In the genomic region with DNA sequence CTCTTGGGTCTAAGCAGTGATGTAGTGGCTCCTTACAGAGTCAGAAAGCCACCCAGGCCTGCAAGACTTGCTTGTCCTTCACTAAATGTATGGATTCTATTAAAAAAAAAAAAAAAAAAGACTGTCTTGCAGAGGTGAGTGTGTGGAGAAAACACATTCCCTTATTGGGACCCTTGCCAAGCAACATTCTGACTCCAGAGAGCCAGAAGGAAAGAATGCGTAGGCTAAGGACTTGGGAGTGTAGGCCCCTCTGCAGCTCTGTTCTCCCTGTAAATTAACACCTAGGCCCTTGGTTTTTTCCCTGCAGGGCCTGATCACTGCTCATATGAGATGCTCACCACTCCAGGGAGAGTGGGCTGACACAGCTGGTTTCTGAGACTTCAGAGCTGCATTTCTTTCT, we compare ENCODE assay signal across 18 cellular contexts. TPM values are rescaled to one million over a fixed set of nuclear protein-coding genes. Genes with fewer than 3 reads are reported as not detected.
A peak's percentile ranks its signal among the peaks of the same experiment; 100 is the strongest.
DNase-seq lines count a peak whose midpoint lies in the region; ATAC-seq and TF ChIP-seq lines count a peak whose summit lies in the region.
"Had no signal": no experiment of that assay in that cellular context is flagged by ENCODE, and none has a peak within 500 bp of the region (broad histone marks: within the 10 kb centered on the region; RNA-seq: fewer than 3 reads in every experiment).

No MANE protein-coding gene starts in this region.

- no peak overlapping the region for H3K4me3 ChIP-seq in fibroblast of the aortic adventitia (ENCODE audit: low read depth, low read length)
- H3K4me3 ChIP-seq: A549, GM12878, GM23248, HAP-1 had no signal

- ATAC-seq in GM21515 (IDR thresholded peaks at IDR 0.05; ENCODE audit: unreplicated experiment), result no peak
- ATAC-seq: A549, HepG2 had no signal

- TF ChIP-seq CTCF in fibroblast of the aortic adventitia (IDR thresholded peaks at IDR 0.05; ENCODE audit: insufficient read depth, low read length), result no peak

- DNase-seq in DMS79 treated with DMSO at 0.1 percent for 48 hours (lab: John Stamatoyannopoulos, UW) (peak; percentile 12), DMS79 (lab: John Stamatoyannopoulos, UW) (no peak), NCI-H226 (peak; percentile 51), fibroblast of the aortic adventitia (ENCODE audit: low read depth) (peak; percentile 14), ureter (ENCODE audit: low spot score) (peak; percentile 9), posterior vena cava (ENCODE audit: low spot score) (no peak)
- DNase-seq: AML-193; Caco-2; CD4-positive, alpha-beta T cell; DMS153; DND-41; EL; GM23248 had no signal

- intact Hi-C loops in posterior vena cava (cut with DNase I), result no loop called here

RNA-seq across cellular contexts. Expression of gene SCPEP1, which starts 17.8 kb away (rescaled TPM):
- 55.6 and 140 TPM in 2 replicates for total RNA-seq in fibroblast of the aortic adventitia (ENCODE audit: low replicate concordance)
- 79.6 TPM for total RNA-seq in ureter
- total RNA-seq in posterior vena cava, result 10 to 100 TPM; 71.8 to 85.0 TPM

RNA-seq across cellular contexts. Expression of gene COIL, which starts 34.9 kb away (rescaled TPM):
- 12.8 and 13.3 TPM in 2 replicates for total RNA-seq in fibroblast of the aortic adventitia (ENCODE audit: low replicate concordance)
- total RNA-seq in ureter, result 17.9 TPM
- 1 to 10 TPM; 9.4 to 9.5 TPM for total RNA-seq in posterior vena cava

Comparison
In these comparisons a context has a peak if more than half of its experiments do, and no peak if none do; other contexts are left out.
1. DNase-seq: peak in DMS79 treated with DMSO at 0.1 percent for 48 hours (single experiment), NCI-H226 (single experiment), fibroblast of the aortic adventitia (single experiment) and ureter (single experiment); none in DMS79 (single experiment) and posterior vena cava (single experiment).